1 cellular context compared by ENCODE assay signal in the genomic region with DNA sequence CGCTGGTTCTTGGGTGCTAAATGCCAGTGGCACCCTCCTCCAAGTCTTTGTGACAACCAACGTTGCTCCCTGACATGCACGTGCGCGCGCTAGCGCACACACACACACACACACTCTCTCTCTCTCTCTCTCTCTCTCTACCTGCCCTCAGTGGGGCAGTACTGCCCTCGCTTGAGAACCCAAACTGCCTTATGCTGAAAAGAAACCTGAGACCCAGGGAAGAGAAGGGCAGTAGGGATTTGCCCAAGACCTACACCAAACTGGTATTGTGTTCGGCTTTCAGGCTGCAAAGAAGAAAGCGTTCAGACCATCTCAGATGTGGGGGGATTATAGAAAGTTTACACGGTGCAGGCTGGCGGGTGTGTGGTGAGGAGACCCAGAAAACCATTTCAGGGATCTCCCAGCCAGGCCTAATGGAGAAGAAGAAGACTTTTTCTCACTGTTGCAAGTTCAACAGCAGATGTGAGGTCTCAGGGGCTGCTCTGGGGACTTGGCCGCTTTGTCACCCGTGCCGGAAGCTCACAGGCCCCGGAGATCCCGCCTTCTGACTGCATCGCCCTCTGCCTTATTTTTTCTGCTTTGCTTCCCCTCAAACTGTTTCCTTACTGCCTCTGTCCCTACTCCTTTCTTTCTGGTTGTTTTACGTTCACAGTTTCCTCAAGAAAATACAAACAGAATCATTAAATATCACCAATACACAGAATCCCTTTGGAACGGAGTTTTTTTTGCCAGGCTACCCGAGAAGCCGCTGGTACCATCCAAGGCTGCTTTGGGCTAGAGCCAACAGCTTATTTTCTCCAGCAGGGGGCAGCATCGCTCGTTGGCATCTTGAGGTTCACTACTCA.
TF ChIP-seq lines count a peak whose summit lies in the region.

No MANE protein-coding gene starts in this region.

TF ChIP-seq in GM12878, 131 proteins besides CTCF, POLR2A, EP300 and RAD21 (continued from another document and continues in another):
- TF ChIP-seq CBFB (IDR thresholded peaks at IDR 0.05; ENCODE audit: low read depth): peak; percentile 33; the same call in 1 of the 2 replicates
- TF ChIP-seq NFXL1 (IDR thresholded peaks at IDR 0.05; ENCODE audit: borderline replicate concordance): no peak
- no peak for TF ChIP-seq SUZ12 (IDR thresholded peaks at IDR 0.05; ENCODE audit: unreplicated experiment)
- TF ChIP-seq YY1 (IDR thresholded peaks at IDR 0.05; ENCODE audit: low read depth, low read length): peak; percentile 59
- TF ChIP-seq TCF3 (IDR thresholded peaks at IDR 0.05; ENCODE audit: borderline replicate concordance, insufficient read depth, low read depth, low read length): no peak
- 0 out of 2 replicates have a peak, but pooled peaks have one; percentile 39 for TF ChIP-seq TCF12 (IDR thresholded peaks at IDR 0.05; ENCODE audit: low read depth, low read length)
- TF ChIP-seq SUPT20H (IDR thresholded peaks at IDR 0.05; ENCODE audit: borderline replicate concordance, control insufficient read depth, low read depth, low read length): no peak
- TF ChIP-seq ETV6 (conservative IDR thresholded peaks at IDR 0.05 in 1 of 2, IDR thresholded peaks at IDR 0.05 in 1 of 2; ENCODE audit: borderline replicate concordance in 1 of 2, low read depth in 1 of 2): no peak
- TF ChIP-seq LARP7 (IDR thresholded peaks at IDR 0.05): 0 out of 2 replicates have a peak, but pooled peaks have one; percentile 41
- no peak for TF ChIP-seq GATAD2B (conservative IDR thresholded peaks at IDR 0.05; ENCODE audit: low read depth)
- TF ChIP-seq RFX5 (IDR thresholded peaks at IDR 0.05; ENCODE audit: low read depth, low read length): no peak
- TF ChIP-seq MTA2 (IDR thresholded peaks at IDR 0.05; ENCODE audit: low read depth): no peak
- no peak for TF ChIP-seq KLF5 (IDR thresholded peaks at IDR 0.05; ENCODE audit: partially characterized antibody)
- TF ChIP-seq, protein P1, sequence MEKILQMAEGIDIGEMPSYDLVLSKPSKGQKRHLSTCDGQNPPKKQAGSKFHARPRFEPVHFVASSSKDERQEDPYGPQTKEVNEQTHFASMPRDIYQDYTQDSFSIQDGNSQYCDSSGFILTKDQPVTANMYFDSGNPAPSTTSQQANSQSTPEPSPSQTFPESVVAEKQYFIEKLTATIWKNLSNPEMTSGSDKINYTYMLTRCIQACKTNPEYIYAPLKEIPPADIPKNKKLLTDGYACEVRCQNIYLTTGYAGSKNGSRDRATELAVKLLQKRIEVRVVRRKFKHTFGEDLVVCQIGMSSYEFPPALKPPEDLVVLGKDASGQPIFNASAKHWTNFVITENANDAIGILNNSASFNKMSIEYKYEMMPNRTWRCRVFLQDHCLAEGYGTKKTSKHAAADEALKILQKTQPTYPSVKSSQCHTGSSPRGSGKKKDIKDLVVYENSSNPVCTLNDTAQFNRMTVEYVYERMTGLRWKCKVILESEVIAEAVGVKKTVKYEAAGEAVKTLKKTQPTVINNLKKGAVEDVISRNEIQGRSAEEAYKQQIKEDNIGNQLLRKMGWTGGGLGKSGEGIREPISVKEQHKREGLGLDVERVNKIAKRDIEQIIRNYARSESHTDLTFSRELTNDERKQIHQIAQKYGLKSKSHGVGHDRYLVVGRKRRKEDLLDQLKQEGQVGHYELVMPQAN (conservative IDR thresholded peaks at IDR 0.05): no peak
- TF ChIP-seq RUNX3 (IDR thresholded peaks at IDR 0.05; ENCODE audit: low read length): peak; percentile 50; the same call in 1 of the 2 replicates
- TF ChIP-seq, protein P2, sequence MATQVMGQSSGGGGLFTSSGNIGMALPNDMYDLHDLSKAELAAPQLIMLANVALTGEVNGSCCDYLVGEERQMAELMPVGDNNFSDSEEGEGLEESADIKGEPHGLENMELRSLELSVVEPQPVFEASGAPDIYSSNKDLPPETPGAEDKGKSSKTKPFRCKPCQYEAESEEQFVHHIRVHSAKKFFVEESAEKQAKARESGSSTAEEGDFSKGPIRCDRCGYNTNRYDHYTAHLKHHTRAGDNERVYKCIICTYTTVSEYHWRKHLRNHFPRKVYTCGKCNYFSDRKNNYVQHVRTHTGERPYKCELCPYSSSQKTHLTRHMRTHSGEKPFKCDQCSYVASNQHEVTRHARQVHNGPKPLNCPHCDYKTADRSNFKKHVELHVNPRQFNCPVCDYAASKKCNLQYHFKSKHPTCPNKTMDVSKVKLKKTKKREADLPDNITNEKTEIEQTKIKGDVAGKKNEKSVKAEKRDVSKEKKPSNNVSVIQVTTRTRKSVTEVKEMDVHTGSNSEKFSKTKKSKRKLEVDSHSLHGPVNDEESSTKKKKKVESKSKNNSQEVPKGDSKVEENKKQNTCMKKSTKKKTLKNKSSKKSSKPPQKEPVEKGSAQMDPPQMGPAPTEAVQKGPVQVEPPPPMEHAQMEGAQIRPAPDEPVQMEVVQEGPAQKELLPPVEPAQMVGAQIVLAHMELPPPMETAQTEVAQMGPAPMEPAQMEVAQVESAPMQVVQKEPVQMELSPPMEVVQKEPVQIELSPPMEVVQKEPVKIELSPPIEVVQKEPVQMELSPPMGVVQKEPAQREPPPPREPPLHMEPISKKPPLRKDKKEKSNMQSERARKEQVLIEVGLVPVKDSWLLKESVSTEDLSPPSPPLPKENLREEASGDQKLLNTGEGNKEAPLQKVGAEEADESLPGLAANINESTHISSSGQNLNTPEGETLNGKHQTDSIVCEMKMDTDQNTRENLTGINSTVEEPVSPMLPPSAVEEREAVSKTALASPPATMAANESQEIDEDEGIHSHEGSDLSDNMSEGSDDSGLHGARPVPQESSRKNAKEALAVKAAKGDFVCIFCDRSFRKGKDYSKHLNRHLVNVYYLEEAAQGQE (IDR thresholded peaks at IDR 0.05; ENCODE audit: low read depth, low read length): no peak
- TF ChIP-seq, protein P3, sequence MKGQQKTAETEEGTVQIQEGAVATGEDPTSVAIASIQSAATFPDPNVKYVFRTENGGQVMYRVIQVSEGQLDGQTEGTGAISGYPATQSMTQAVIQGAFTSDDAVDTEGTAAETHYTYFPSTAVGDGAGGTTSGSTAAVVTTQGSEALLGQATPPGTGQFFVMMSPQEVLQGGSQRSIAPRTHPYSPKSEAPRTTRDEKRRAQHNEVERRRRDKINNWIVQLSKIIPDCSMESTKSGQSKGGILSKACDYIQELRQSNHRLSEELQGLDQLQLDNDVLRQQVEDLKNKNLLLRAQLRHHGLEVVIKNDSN (IDR thresholded peaks at IDR 0.05; ENCODE audit: borderline replicate concordance, extremely low read length, insufficient read depth, low read depth, low read length): no peak
- TF ChIP-seq, protein P4, sequence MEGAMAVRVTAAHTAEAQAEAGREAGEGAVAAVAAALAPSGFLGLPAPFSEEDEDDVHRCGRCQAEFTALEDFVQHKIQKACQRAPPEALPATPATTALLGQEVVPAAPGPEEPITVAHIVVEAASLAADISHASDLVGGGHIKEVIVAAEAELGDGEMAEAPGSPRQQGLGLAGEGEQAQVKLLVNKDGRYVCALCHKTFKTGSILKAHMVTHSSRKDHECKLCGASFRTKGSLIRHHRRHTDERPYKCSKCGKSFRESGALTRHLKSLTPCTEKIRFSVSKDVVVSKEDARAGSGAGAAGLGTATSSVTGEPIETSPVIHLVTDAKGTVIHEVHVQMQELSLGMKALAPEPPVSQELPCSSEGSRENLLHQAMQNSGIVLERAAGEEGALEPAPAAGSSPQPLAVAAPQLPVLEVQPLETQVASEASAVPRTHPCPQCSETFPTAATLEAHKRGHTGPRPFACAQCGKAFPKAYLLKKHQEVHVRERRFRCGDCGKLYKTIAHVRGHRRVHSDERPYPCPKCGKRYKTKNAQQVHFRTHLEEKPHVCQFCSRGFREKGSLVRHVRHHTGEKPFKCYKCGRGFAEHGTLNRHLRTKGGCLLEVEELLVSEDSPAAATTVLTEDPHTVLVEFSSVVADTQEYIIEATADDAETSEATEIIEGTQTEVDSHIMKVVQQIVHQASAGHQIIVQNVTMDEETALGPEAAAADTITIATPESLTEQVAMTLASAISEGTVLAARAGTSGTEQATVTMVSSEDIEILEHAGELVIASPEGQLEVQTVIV (IDR thresholded peaks at IDR 0.05; ENCODE audit: borderline replicate concordance, partially characterized antibody): no peak
- TF ChIP-seq TBL1XR1 (IDR thresholded peaks at IDR 0.05; ENCODE audit: low read depth, low read length): no peak
- TF ChIP-seq STAT1 (conservative IDR thresholded peaks at IDR 0.05): no peak
- no peak for TF ChIP-seq NR2F1 (conservative IDR thresholded peaks at IDR 0.05)
- no peak for TF ChIP-seq CEBPB (IDR thresholded peaks at IDR 0.05; ENCODE audit: borderline replicate concordance in 1 of 2, low read depth in 2 of 2, low read length in 2 of 2)
- no peak for TF ChIP-seq SP1 (IDR thresholded peaks at IDR 0.05; ENCODE audit: low read depth, low read length)
- TF ChIP-seq, protein P5, sequence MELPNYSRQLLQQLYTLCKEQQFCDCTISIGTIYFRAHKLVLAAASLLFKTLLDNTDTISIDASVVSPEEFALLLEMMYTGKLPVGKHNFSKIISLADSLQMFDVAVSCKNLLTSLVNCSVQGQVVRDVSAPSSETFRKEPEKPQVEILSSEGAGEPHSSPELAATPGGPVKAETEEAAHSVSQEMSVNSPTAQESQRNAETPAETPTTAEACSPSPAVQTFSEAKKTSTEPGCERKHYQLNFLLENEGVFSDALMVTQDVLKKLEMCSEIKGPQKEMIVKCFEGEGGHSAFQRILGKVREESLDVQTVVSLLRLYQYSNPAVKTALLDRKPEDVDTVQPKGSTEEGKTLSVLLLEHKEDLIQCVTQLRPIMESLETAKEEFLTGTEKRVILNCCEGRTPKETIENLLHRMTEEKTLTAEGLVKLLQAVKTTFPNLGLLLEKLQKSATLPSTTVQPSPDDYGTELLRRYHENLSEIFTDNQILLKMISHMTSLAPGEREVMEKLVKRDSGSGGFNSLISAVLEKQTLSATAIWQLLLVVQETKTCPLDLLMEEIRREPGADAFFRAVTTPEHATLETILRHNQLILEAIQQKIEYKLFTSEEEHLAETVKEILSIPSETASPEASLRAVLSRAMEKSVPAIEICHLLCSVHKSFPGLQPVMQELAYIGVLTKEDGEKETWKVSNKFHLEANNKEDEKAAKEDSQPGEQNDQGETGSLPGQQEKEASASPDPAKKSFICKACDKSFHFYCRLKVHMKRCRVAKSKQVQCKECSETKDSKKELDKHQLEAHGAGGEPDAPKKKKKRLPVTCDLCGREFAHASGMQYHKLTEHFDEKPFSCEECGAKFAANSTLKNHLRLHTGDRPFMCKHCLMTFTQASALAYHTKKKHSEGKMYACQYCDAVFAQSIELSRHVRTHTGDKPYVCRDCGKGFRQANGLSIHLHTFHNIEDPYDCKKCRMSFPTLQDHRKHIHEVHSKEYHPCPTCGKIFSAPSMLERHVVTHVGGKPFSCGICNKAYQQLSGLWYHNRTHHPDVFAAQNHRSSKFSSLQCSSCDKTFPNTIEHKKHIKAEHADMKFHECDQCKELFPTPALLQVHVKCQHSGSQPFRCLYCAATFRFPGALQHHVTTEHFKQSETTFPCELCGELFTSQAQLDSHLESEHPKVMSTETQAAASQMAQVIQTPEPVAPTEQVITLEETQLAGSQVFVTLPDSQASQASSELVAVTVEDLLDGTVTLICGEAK (IDR thresholded peaks at IDR 0.05; ENCODE audit: borderline replicate concordance): no peak; the same call in 1 of the 2 replicates
- TF ChIP-seq RAD51 (IDR thresholded peaks at IDR 0.05): no peak
- TF ChIP-seq SREBF1 (IDR thresholded peaks at IDR 0.05; ENCODE audit: low read length): no peak
- no peak for TF ChIP-seq BACH1 (IDR thresholded peaks at IDR 0.05; ENCODE audit: borderline replicate concordance)
- TF ChIP-seq JUND (IDR thresholded peaks at IDR 0.05; ENCODE audit: low read depth, low read length): no peak
- TF ChIP-seq IKZF1 (conservative IDR thresholded peaks at IDR 0.05): peak; percentile 48; the same call in 1 of the 2 replicates
- peak; percentile 73 for TF ChIP-seq MEF2B (IDR thresholded peaks at IDR 0.05; ENCODE audit: partially characterized antibody, poor library complexity, severe bottlenecking)
- TF ChIP-seq PML (IDR thresholded peaks at IDR 0.05; ENCODE audit: low read length): no peak; the same call in 1 of the 2 replicates
- 0 out of 2 replicates have a peak, but pooled peaks have one; percentile 8 for TF ChIP-seq STAT3 (IDR thresholded peaks at IDR 0.05; ENCODE audit: low read depth, low read length)
- TF ChIP-seq TAF1 (IDR thresholded peaks at IDR 0.05; ENCODE audit: borderline replicate concordance, low read depth, low read length): 0 out of 2 replicates have a peak, but pooled peaks have one; percentile 6
- TF ChIP-seq HDAC6 (IDR thresholded peaks at IDR 0.05; ENCODE audit: unreplicated experiment): no peak
- TF ChIP-seq, protein P6, sequence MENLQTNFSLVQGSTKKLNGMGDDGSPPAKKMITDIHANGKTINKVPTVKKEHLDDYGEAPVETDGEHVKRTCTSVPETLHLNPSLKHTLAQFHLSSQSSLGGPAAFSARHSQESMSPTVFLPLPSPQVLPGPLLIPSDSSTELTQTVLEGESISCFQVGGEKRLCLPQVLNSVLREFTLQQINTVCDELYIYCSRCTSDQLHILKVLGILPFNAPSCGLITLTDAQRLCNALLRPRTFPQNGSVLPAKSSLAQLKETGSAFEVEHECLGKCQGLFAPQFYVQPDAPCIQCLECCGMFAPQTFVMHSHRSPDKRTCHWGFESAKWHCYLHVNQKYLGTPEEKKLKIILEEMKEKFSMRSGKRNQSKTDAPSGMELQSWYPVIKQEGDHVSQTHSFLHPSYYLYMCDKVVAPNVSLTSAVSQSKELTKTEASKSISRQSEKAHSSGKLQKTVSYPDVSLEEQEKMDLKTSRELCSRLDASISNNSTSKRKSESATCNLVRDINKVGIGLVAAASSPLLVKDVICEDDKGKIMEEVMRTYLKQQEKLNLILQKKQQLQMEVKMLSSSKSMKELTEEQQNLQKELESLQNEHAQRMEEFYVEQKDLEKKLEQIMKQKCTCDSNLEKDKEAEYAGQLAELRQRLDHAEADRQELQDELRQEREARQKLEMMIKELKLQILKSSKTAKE (IDR thresholded peaks at IDR 0.05; ENCODE audit: low read depth, poor library complexity, severe bottlenecking): peak; percentile 46
- peak; percentile 24; the same call in 1 of the 2 replicates for TF ChIP-seq CREB1 (IDR thresholded peaks at IDR 0.05; ENCODE audit: low read depth)
- no peak for TF ChIP-seq SIX5 (IDR thresholded peaks at IDR 0.05; ENCODE audit: low read depth, low read length, severe bottlenecking)
- TF ChIP-seq RCOR1 (conservative IDR thresholded peaks at IDR 0.05; ENCODE audit: low read depth, low read length): no peak
- TF ChIP-seq NBN (IDR thresholded peaks at IDR 0.05): peak; percentile 76
- TF ChIP-seq IRF4 (IDR thresholded peaks at IDR 0.05; ENCODE audit: low read depth, low read length): peak; percentile 68; the same call in 1 of the 2 replicates
- TF ChIP-seq, protein P7, sequence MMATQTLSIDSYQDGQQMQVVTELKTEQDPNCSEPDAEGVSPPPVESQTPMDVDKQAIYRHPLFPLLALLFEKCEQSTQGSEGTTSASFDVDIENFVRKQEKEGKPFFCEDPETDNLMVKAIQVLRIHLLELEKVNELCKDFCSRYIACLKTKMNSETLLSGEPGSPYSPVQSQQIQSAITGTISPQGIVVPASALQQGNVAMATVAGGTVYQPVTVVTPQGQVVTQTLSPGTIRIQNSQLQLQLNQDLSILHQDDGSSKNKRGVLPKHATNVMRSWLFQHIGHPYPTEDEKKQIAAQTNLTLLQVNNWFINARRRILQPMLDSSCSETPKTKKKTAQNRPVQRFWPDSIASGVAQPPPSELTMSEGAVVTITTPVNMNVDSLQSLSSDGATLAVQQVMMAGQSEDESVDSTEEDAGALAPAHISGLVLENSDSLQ (IDR thresholded peaks at IDR 0.05): peak; percentile 56; the same call in 1 of the 2 replicates
- TF ChIP-seq NFIC (IDR thresholded peaks at IDR 0.05; ENCODE audit: low read depth, low read length): peak; percentile 2; the same call in 1 of the 2 replicates
- TF ChIP-seq KAT2A (conservative IDR thresholded peaks at IDR 0.05; ENCODE audit: control insufficient read depth, low read depth, low read length): no peak
